ENCODE assay signal across 8 cellular contexts in genomic region chr2:112481050-112481527, GRCh38. TPM values are rescaled to one million over a fixed set of nuclear protein-coding genes. Genes with fewer than 3 reads are reported as not detected.
DNase-seq lines count a peak whose midpoint lies in the region; ATAC-seq, FAIRE-seq and TF ChIP-seq lines count a peak whose summit lies in the region.

No MANE protein-coding gene starts in this region.

- CTCF ChIA-PET in HepG2 (lab: Yijun Ruan, JAX; ENCODE audit: low intra/inter-chr PET ratio, low total read pairs) = interaction anchor here (1.0 to 1.8 kb wide), 7 partner anchors 13 to 245 kb away, joined by 3 to 5 read pairs (median 3); partner anchors contain the start of gene CHCHD5

- H3K27ac Mint-ChIP-seq in activated CD4-positive, alpha-beta T cell treated with anti-CD3 and anti-CD28 coated beads, Interleukin-2, amount 10 ng/mL, durations not matched to agents 24 days and 14 days = peak overlapping the region; percentile 97

- no TSS peak for BruUV-seq in HepG2 (replicated peaks; lab: Mats Ljungman, UMichigan)

- TF ChIP-seq POLR2A in HepG2 (IDR thresholded peaks at IDR 0.05; ENCODE audit: insufficient read depth in 1 of 2, low read depth in 2 of 2, low read length in 2 of 2) = peak; percentile 28 to 29; a peak in 1 of 4 replicates

- H3K27me3 Mint-ChIP-seq in activated CD4-positive, alpha-beta T cell treated with anti-CD3 and anti-CD28 coated beads, Interleukin-2, amount 10 ng/mL, durations not matched to agents 24 days and 14 days = peaks cover 2% of the 10 kb centered on the region

- peaks cover 34% of the 10 kb centered on the region for H3K4me1 Mint-ChIP-seq in activated CD4-positive, alpha-beta T cell treated with anti-CD3 and anti-CD28 coated beads, Interleukin-2, amount 10 ng/mL, durations not matched to agents 24 days and 14 days

- peak; percentile 63 for FAIRE-seq in HepG2 (lab: Jason Lieb, UNC)

- no peaks in the 10 kb centered on the region for H3K9me3 Mint-ChIP-seq in activated CD4-positive, alpha-beta T cell treated with anti-CD3 and anti-CD28 coated beads, Interleukin-2, amount 10 ng/mL, durations not matched to agents 24 days and 14 days

- H3K9ac ChIP-seq in HepG2 (ENCODE audit: insufficient read depth, low read depth, low read length) = peak overlapping the region; percentile 73

- H2AFZ ChIP-seq in HepG2 (ENCODE audit: low read length) = peak overlapping the region; percentile 96

- H4K20me1 ChIP-seq in HepG2 (ENCODE audit: insufficient read depth, low read length) = no peaks in the 10 kb centered on the region

- no peaks in the 10 kb centered on the region for H3K9me3 ChIP-seq in HepG2 (ENCODE audit: low read length)

- peak; percentile 55 for ATAC-seq in GM19035 (IDR thresholded peaks at IDR 0.05; ENCODE audit: unreplicated experiment)
- peak; percentile 76 for ATAC-seq in HG03354 (IDR thresholded peaks at IDR 0.05; ENCODE audit: poor library complexity, severe bottlenecking, unreplicated experiment)
- peak; percentile 91 for ATAC-seq in HepG2

- peak overlapping the region; percentile 94 for H3K4me3 Mint-ChIP-seq in activated CD4-positive, alpha-beta T cell treated with anti-CD3 and anti-CD28 coated beads, Interleukin-2, amount 10 ng/mL, durations not matched to agents 24 days and 14 days

- H3K36me3 Mint-ChIP-seq in activated CD4-positive, alpha-beta T cell treated with anti-CD3 and anti-CD28 coated beads, Interleukin-2, amount 10 ng/mL, durations not matched to agents 24 days and 14 days (ENCODE audit: low read depth) = peaks cover 21% of the 10 kb centered on the region

- H3K4me2 ChIP-seq in HepG2 (ENCODE audit: low read depth, low read length) = peak overlapping the region; percentile 99

- POLR2A ChIA-PET in HepG2 (lab: Yijun Ruan, JAX) = interaction anchor here (0.5 to 1.8 kb wide), 4 partner anchors 12 to 336 kb away, joined by 3 to 7 read pairs (median 4); partner anchors contain the start of gene CHCHD5

- TF ChIP-seq EP300 in HepG2 (IDR thresholded peaks at IDR 0.05; ENCODE audit: low read depth in 2 of 2, low read length in 2 of 2) (no peak), HepG2 (CRISPR knock-in tag; IDR thresholded peaks at IDR 0.05; ENCODE audit: borderline replicate concordance) (no peak)

- H3K27ac ChIP-seq in HepG2 (ENCODE audit: extremely low read length, insufficient read depth, low read length) = peak overlapping the region; percentile 65

- intact Hi-C loops in activated CD4-positive, alpha-beta T cell treated with anti-CD3 and anti-CD28 coated beads, Interleukin-2, amount 10 ng/mL, durations not matched to agents 24 days and 14 days (cut with micrococcal nuclease) = loop anchor here (1.0 to 5.0 kb wide), 6 partner anchors 61 to 426 kb away; partner anchors contain the start of genes CHCHD5, POLR1B, SLC20A1 and TMEM87B
- intact Hi-C loops in HepG2 (cut with micrococcal nuclease; ENCODE audit: unreplicated experiment) = loop anchor here (1.0 to 5.0 kb wide), 3 partner anchors 61 to 246 kb away; partner anchors contain the start of genes CHCHD5 and POLR1B

- H3K79me2 ChIP-seq in HepG2 (ENCODE audit: insufficient read depth, low read length) = peaks cover 21% of the 10 kb centered on the region

- H3K27me3 ChIP-seq in HepG2 (ENCODE audit: control insufficient read depth in 1 of 2, insufficient read depth in 2 of 2, low read length in 2 of 2) = no peaks in the 10 kb centered on the region; a peak in 1 of 5 replicates

- H3K4me3 ChIP-seq in HepG2 (replicated peaks in 1 of 3; ENCODE audit: insufficient read depth in 1 of 3, low read depth in 2 of 3, low read length in 3 of 3) = peak overlapping the region; percentile 84 to 98 (median 97)

- WGBS in HepG2 (ENCODE audit: low lambda C conversion rate) = 0% methylated on average over 18 of the region's 19 CpGs

- DNase-seq in Ammon's horn (ENCODE audit: low spot score) = peak; percentile 92
- peak; percentile 63 to 90 for DNase-seq in NCI-H526 (lab: John Stamatoyannopoulos, UW)
- DNase-seq in activated CD4-positive, alpha-beta T cell treated with anti-CD3 and anti-CD28 coated beads, Interleukin-2, amount 10 ng/mL, durations not matched to agents 24 days and 14 days = peak; percentile 96
- peak; percentile 80 for DNase-seq in dedifferentiated amniotic fluid mesenchymal stem cell (ENCODE audit: extremely low spot score)
- DNase-seq in HepG2 (ENCODE audit: low spot score) = peak; percentile 76
- DNase-seq in stimulated activated CD4-positive, alpha-beta T cell treated with anti-CD3 and anti-CD28 coated beads, Interleukin-2, amount 100 ng/mL, for 48 hours = peak; percentile 72 to 75

- in situ Hi-C loops in HepG2 (cut with HindIII; ENCODE audit: extremely low pct_ligation_motif_present, low pct_unique_long_range_greater_than_20kb) = loop anchor here (5.0 kb wide), 1 partner anchor 101 kb away; the partner anchor contains the start of gene CHCHD5

- TF ChIP-seq RAD21 in HepG2 (CRISPR knock-in tag; IDR thresholded peaks at IDR 0.05) = peak; percentile 89

- peak; percentile 97 for TF ChIP-seq CTCF in HepG2 (CRISPR knock-in tag; IDR thresholded peaks at IDR 0.05)

- 0 out of 5 replicates have a peak, but pooled peaks cover 0 to under 1% of the 10 kb centered on the region in 2 experiments for H3K36me3 ChIP-seq in HepG2 (replicated peaks in 1 of 2; ENCODE audit: control insufficient read depth in 1 of 2, insufficient read depth in 2 of 2, low read length in 2 of 2)

- H3K4me1 ChIP-seq in HepG2 (ENCODE audit: insufficient read depth, low read length) = peaks cover 32% of the 10 kb centered on the region

RNA-seq across cellular contexts. Expression of gene TTL, which starts 0.9 kb away (rescaled TPM):
- 44.6 and 48.5 TPM in 2 replicates for total RNA-seq in activated CD4-positive, alpha-beta T cell treated with anti-CD3 and anti-CD28 coated beads, Interleukin-2, amount 10 ng/mL, durations not matched to agents 24 days and 14 days
- total RNA-seq in HepG2 (2016; rRNA removed; fragmentation: Illumina TruSeq; extraction: Trizol) = 59.8 and 69.8 TPM in 2 replicates
- total RNA-seq in HepG2 (2016; cell fraction: cytosol; rRNA removed; fragmentation: Illumina TruSeq; extraction: Trizol; ENCODE audit: low read depth) = 18.0 and 19.1 TPM in 2 replicates
- total RNA-seq in HepG2 (2016; cell fraction: insoluble cytoplasmic fraction; rRNA removed; fragmentation: Illumina TruSeq; extraction: Trizol) = 56.6 and 58.1 TPM in 2 replicates
- total RNA-seq in HepG2 (2016; cell fraction: membrane; rRNA removed; fragmentation: Illumina TruSeq; extraction: Trizol) = 88.3 and 99.8 TPM in 2 replicates
- total RNA-seq in HepG2 (2016; cell fraction: nucleus; rRNA removed; fragmentation: Illumina TruSeq; extraction: Trizol) = 39.3 and 44.8 TPM in 2 replicates
- 19.0 TPM in 2 replicates for polyA plus RNA-seq in HepG2 (2011; rRNA removed)
- polyA plus RNA-seq in HepG2 (2011; cell fraction: cytosol; rRNA removed) = 10.0 and 16.3 TPM in 2 replicates
- polyA plus RNA-seq in HepG2 (2011; cell fraction: nucleus; rRNA removed) = 12.2 and 20.3 TPM in 2 replicates
- polyA plus RNA-seq in HepG2 (2012) = 22.9 and 32.3 TPM in 2 replicates
- 15.2 and 16.6 TPM in 2 replicates for polyA plus RNA-seq in HepG2 (2016; cell fraction: cytosol; fragmentation: Illumina TruSeq; extraction: Trizol; ENCODE audit: low read depth)
- 44.9 and 53.9 TPM in 2 replicates for polyA plus RNA-seq in HepG2 (2016; cell fraction: insoluble cytoplasmic fraction; fragmentation: Illumina TruSeq; extraction: Trizol; ENCODE audit: low read depth)
- polyA plus RNA-seq in HepG2 (2016; cell fraction: membrane; fragmentation: Illumina TruSeq; extraction: Trizol; ENCODE audit: low read depth) = 50.2 and 56.8 TPM in 2 replicates
- 53.2 and 54.6 TPM in 2 replicates for polyA plus RNA-seq in HepG2 (2016; cell fraction: nucleus; fragmentation: Illumina TruSeq; extraction: Trizol; ENCODE audit: insufficient read depth, low read depth)
- 44.4 and 48.9 TPM in 2 replicates for polyA minus RNA-seq in HepG2 (2011; rRNA and poly(A)+ RNA removed; ENCODE audit: low replicate concordance)
- 28.8 and 32.0 TPM in 2 replicates for polyA minus RNA-seq in HepG2 (2011; cell fraction: cytosol; rRNA and poly(A)+ RNA removed)
- 20.2 and 23.9 TPM in 2 replicates for polyA minus RNA-seq in HepG2 (2011; cell fraction: nucleus; rRNA and poly(A)+ RNA removed)

RNA-seq across cellular contexts. Expression of gene RGPD8, which starts 47.6 kb away (rescaled TPM):
- 13.9 and 15.6 TPM in 2 replicates for total RNA-seq in activated CD4-positive, alpha-beta T cell treated with anti-CD3 and anti-CD28 coated beads, Interleukin-2, amount 10 ng/mL, durations not matched to agents 24 days and 14 days
- 12.8 and 18.7 TPM in 2 replicates for total RNA-seq in HepG2 (2016; rRNA removed; fragmentation: Illumina TruSeq; extraction: Trizol)
- 4.7 and 7.0 TPM in 2 replicates for total RNA-seq in HepG2 (2016; cell fraction: cytosol; rRNA removed; fragmentation: Illumina TruSeq; extraction: Trizol; ENCODE audit: low read depth)
- total RNA-seq in HepG2 (2016; cell fraction: insoluble cytoplasmic fraction; rRNA removed; fragmentation: Illumina TruSeq; extraction: Trizol) = 12.9 and 15.1 TPM in 2 replicates
- 2.1 and 3.0 TPM in 2 replicates for total RNA-seq in HepG2 (2016; cell fraction: membrane; rRNA removed; fragmentation: Illumina TruSeq; extraction: Trizol)
- total RNA-seq in HepG2 (2016; cell fraction: nucleus; rRNA removed; fragmentation: Illumina TruSeq; extraction: Trizol) = 25.1 and 25.7 TPM in 2 replicates
- polyA plus RNA-seq in HepG2 (2011; rRNA removed) = 2.3 and 3.1 TPM in 2 replicates
- 0.70 and 1.1 TPM in 2 replicates for polyA plus RNA-seq in HepG2 (2011; cell fraction: cytosol; rRNA removed)
- polyA plus RNA-seq in HepG2 (2011; cell fraction: nucleus; rRNA removed) = 3.6 and 6.3 TPM in 2 replicates
- polyA plus RNA-seq in HepG2 (2012) = 4.0 and 4.1 TPM in 2 replicates
- polyA plus RNA-seq in HepG2 (2016; cell fraction: cytosol; fragmentation: Illumina TruSeq; extraction: Trizol; ENCODE audit: low read depth) = 0.03 TPM in 1 of 2 replicates, not detected in the other
- 3.0 and 3.1 TPM in 2 replicates for polyA plus RNA-seq in HepG2 (2016; cell fraction: insoluble cytoplasmic fraction; fragmentation: Illumina TruSeq; extraction: Trizol; ENCODE audit: low read depth)
- polyA plus RNA-seq in HepG2 (2016; cell fraction: membrane; fragmentation: Illumina TruSeq; extraction: Trizol; ENCODE audit: low read depth) = 0.09 and 0.14 TPM in 2 replicates
- 12.3 and 16.4 TPM in 2 replicates for polyA plus RNA-seq in HepG2 (2016; cell fraction: nucleus; fragmentation: Illumina TruSeq; extraction: Trizol; ENCODE audit: insufficient read depth, low read depth)
- 3.4 and 3.6 TPM in 2 replicates for polyA minus RNA-seq in HepG2 (2011; rRNA and poly(A)+ RNA removed; ENCODE audit: low replicate concordance)
- 5.5 and 5.9 TPM in 2 replicates for polyA minus RNA-seq in HepG2 (2011; cell fraction: cytosol; rRNA and poly(A)+ RNA removed)
- polyA minus RNA-seq in HepG2 (2011; cell fraction: nucleus; rRNA and poly(A)+ RNA removed) = 55.9 and 56.6 TPM in 2 replicates

Comparison
In these comparisons a context has a peak if more than half of its experiments do, and no peak if none do; other contexts are left out.
1. Peak in every context shown above with its lines: DNase-seq, ATAC-seq, H3K4me3 ChIP-seq and H3K27ac ChIP-seq.